7 cellular contexts compared by ENCODE assay signal in genomic region chr3:177139220-177139619, GRCh38. TPM values are rescaled to one million over a fixed set of nuclear protein-coding genes. Genes with fewer than 3 reads are reported as not detected.
DNase-seq lines count a peak whose midpoint lies in the region; ATAC-seq and TF ChIP-seq lines count a peak whose summit lies in the region.
"Not testable (repeated sequence)": the region's sequence is repeated elsewhere in the genome, so short reads cannot be mapped to it uniquely, and the experiment has no call there.

No MANE protein-coding gene starts in this region.

- not testable (repeated sequence) for H3K9me3 Mint-ChIP-seq in CD8-positive, alpha-beta T cell; T-helper 1 cell treated with Interleukin-12 subunit alpha and Interleukin-12 subunit beta and Interleukin-4 antibody, amounts not matched to agents 30 μg/mL and 1 μg/mL, for 36 hours; activated T-cell treated with anti-CD3 and anti-CD28 coated beads, Interleukin-2, amount 50 U/mL, for 72 hours; activated naive CD4-positive, alpha-beta T cell treated with anti-CD3 and anti-CD28 coated beads, Interleukin-2, amount 50 U/mL, for 24 hours; dendritic cell treated with granulocyte-macrophage colony-stimulating factor and Interleukin-4, amounts not matched to agents 40 ng/mL and 50 ng/mL, for 4 days

- not testable (repeated sequence) for H3K9me3 ChIP-seq in CD8-positive, alpha-beta T cell (ENCODE audit: low read length)

- not testable (repeated sequence) for H3K4me3 ChIP-seq in CD8-positive, alpha-beta T cell (ENCODE audit: low read depth, low read length)

- peaks cover 47% of the 10 kb centered on the region for H3K4me1 ChIP-seq in CD8-positive, alpha-beta T cell (ENCODE audit: insufficient read depth, low read length)

- not testable (repeated sequence) for H3K36me3 Mint-ChIP-seq in CD8-positive, alpha-beta T cell; activated T-cell treated with anti-CD3 and anti-CD28 coated beads, Interleukin-2, amount 50 U/mL, for 72 hours (ENCODE audit: insufficient read depth in 2 of 2); activated naive CD4-positive, alpha-beta T cell treated with anti-CD3 and anti-CD28 coated beads, Interleukin-2, amount 50 U/mL, for 24 hours
- peaks cover 28% of the 10 kb centered on the region for H3K36me3 Mint-ChIP-seq in T-helper 1 cell treated with Interleukin-12 subunit alpha and Interleukin-12 subunit beta and Interleukin-4 antibody, amounts not matched to agents 30 μg/mL and 1 μg/mL, for 36 hours (ENCODE audit: low read depth)
- H3K36me3 Mint-ChIP-seq in dendritic cell treated with granulocyte-macrophage colony-stimulating factor and Interleukin-4, amounts not matched to agents 40 ng/mL and 50 ng/mL, for 4 days (ENCODE audit: low read depth): peaks cover 34% of the 10 kb centered on the region

- H3K27me3 ChIP-seq in CD8-positive, alpha-beta T cell (ENCODE audit: insufficient read depth, low read length): not testable (repeated sequence)

- peak in 6 of 7 experiments; percentile 19 to 61 (median 37) for DNase-seq in CD8-positive, alpha-beta T cell
- peak; percentile 17 to 27 for DNase-seq in activated CD4-positive, alpha-beta T cell treated with anti-CD3 and anti-CD28 coated beads, Interleukin-2, amount 50 U/mL, for 4 hours
- DNase-seq in activated T-cell treated with anti-CD3 and anti-CD28 coated beads, Interleukin-2, amount 50 U/mL, for 72 hours: peak in 1 of 2 donors; percentile 18
- peak; percentile 52 for DNase-seq in posterior vena cava (ENCODE audit: low spot score)

- CTCF ChIA-PET in CD8-positive, alpha-beta T cell (lab: Charles Lee): not testable (repeated sequence)

- ATAC-seq in CD8-positive, alpha-beta T cell: peak; percentile 51
- not testable (repeated sequence) for ATAC-seq in activated T-cell treated with anti-CD3 and anti-CD28 coated beads, Interleukin-2, amount 50 U/mL, for 72 hours (replicated peaks in 1 of 2)

- intact Hi-C loops in CD8-positive, alpha-beta T cell (cut with DNase I, micrococcal nuclease); dendritic cell treated with granulocyte-macrophage colony-stimulating factor and Interleukin-4, amounts not matched to agents 40 ng/mL and 50 ng/mL, for 4 days (cut with micrococcal nuclease); posterior vena cava (cut with DNase I): not testable (repeated sequence)

- H3K27ac Mint-ChIP-seq in CD8-positive, alpha-beta T cell: peak overlapping the region; percentile 83
- peak overlapping the region; percentile 79 for H3K27ac Mint-ChIP-seq in T-helper 1 cell treated with Interleukin-12 subunit alpha and Interleukin-12 subunit beta and Interleukin-4 antibody, amounts not matched to agents 30 μg/mL and 1 μg/mL, for 36 hours
- H3K27ac Mint-ChIP-seq in activated T-cell treated with anti-CD3 and anti-CD28 coated beads, Interleukin-2, amount 50 U/mL, for 72 hours: peak overlapping the region; percentile 9
- peak overlapping the region; percentile 74 for H3K27ac Mint-ChIP-seq in activated naive CD4-positive, alpha-beta T cell treated with anti-CD3 and anti-CD28 coated beads, Interleukin-2, amount 50 U/mL, for 24 hours
- H3K27ac Mint-ChIP-seq in dendritic cell treated with granulocyte-macrophage colony-stimulating factor and Interleukin-4, amounts not matched to agents 40 ng/mL and 50 ng/mL, for 4 days: peak overlapping the region; percentile 58

- H3K27ac ChIP-seq in CD8-positive, alpha-beta T cell (ENCODE audit: low read depth, low read length): not testable (repeated sequence)

- not testable (repeated sequence) for H3K27me3 Mint-ChIP-seq in CD8-positive, alpha-beta T cell (ENCODE audit: low read depth); T-helper 1 cell treated with Interleukin-12 subunit alpha and Interleukin-12 subunit beta and Interleukin-4 antibody, amounts not matched to agents 30 μg/mL and 1 μg/mL, for 36 hours (ENCODE audit: low read depth); activated T-cell treated with anti-CD3 and anti-CD28 coated beads, Interleukin-2, amount 50 U/mL, for 72 hours (ENCODE audit: low read depth); activated naive CD4-positive, alpha-beta T cell treated with anti-CD3 and anti-CD28 coated beads, Interleukin-2, amount 50 U/mL, for 24 hours; dendritic cell treated with granulocyte-macrophage colony-stimulating factor and Interleukin-4, amounts not matched to agents 40 ng/mL and 50 ng/mL, for 4 days

- not testable (repeated sequence) for H3K36me3 ChIP-seq in CD8-positive, alpha-beta T cell (ENCODE audit: insufficient read depth, low read length)

- H3K4me3 Mint-ChIP-seq in CD8-positive, alpha-beta T cell: peak overlapping the region; percentile 58
- peak overlapping the region; percentile 33 for H3K4me3 Mint-ChIP-seq in T-helper 1 cell treated with Interleukin-12 subunit alpha and Interleukin-12 subunit beta and Interleukin-4 antibody, amounts not matched to agents 30 μg/mL and 1 μg/mL, for 36 hours
- peak overlapping the region; percentile 48 to 63 for H3K4me3 Mint-ChIP-seq in activated T-cell treated with anti-CD3 and anti-CD28 coated beads, Interleukin-2, amount 50 U/mL, for 72 hours
- peak overlapping the region; percentile 23 for H3K4me3 Mint-ChIP-seq in activated naive CD4-positive, alpha-beta T cell treated with anti-CD3 and anti-CD28 coated beads, Interleukin-2, amount 50 U/mL, for 24 hours
- not testable (repeated sequence) for H3K4me3 Mint-ChIP-seq in dendritic cell treated with granulocyte-macrophage colony-stimulating factor and Interleukin-4, amounts not matched to agents 40 ng/mL and 50 ng/mL, for 4 days

- TF ChIP-seq CTCF in CD8-positive, alpha-beta T cell (IDR thresholded peaks at IDR 0.05): not testable (repeated sequence)

- POLR2A ChIA-PET in CD8-positive, alpha-beta T cell (lab: Charles Lee): interaction anchor here (0.7 to 1.5 kb wide), 6 partner anchors 13 to 220 kb away, joined by 3 to 6 read pairs (median 4); no protein-coding TSS in a partner anchor

- H3K4me1 Mint-ChIP-seq in CD8-positive, alpha-beta T cell (ENCODE audit: low read depth): peaks cover 71% of the 10 kb centered on the region
- H3K4me1 Mint-ChIP-seq in T-helper 1 cell treated with Interleukin-12 subunit alpha and Interleukin-12 subunit beta and Interleukin-4 antibody, amounts not matched to agents 30 μg/mL and 1 μg/mL, for 36 hours (ENCODE audit: low read depth): peaks cover 57% of the 10 kb centered on the region
- H3K4me1 Mint-ChIP-seq in activated T-cell treated with anti-CD3 and anti-CD28 coated beads, Interleukin-2, amount 50 U/mL, for 72 hours (ENCODE audit: low read depth): peaks cover 83% of the 10 kb centered on the region
- H3K4me1 Mint-ChIP-seq in activated naive CD4-positive, alpha-beta T cell treated with anti-CD3 and anti-CD28 coated beads, Interleukin-2, amount 50 U/mL, for 24 hours: peaks cover 81% of the 10 kb centered on the region
- peaks cover 61% of the 10 kb centered on the region for H3K4me1 Mint-ChIP-seq in dendritic cell treated with granulocyte-macrophage colony-stimulating factor and Interleukin-4, amounts not matched to agents 40 ng/mL and 50 ng/mL, for 4 days (ENCODE audit: low read depth)

RNA-seq across cellular contexts. Expression of gene TBL1XR1, which starts 58.1 kb away (rescaled TPM):
- total RNA-seq in CD8-positive, alpha-beta T cell: 10 to 100 TPM; 64.8 to 68.4 TPM
- 100 to 1,000 TPM; 179 to 240 TPM for total RNA-seq in activated T-cell treated with anti-CD3 and anti-CD28 coated beads, Interleukin-2, amount 50 U/mL, for 72 hours
- 100 to 1,000 TPM; 126 to 146 TPM for total RNA-seq in posterior vena cava

Comparison
In these comparisons a context has a peak if more than half of its experiments do, and no peak if none do; other contexts are left out.
1. H3K27ac Mint-ChIP-seq: peak in every context shown above with its lines; median percentile 83 in CD8-positive, alpha-beta T cell; 79 in T-helper 1 cell treated with Interleukin-12 subunit alpha and Interleukin-12 subunit beta and Interleukin-4 antibody, amounts not matched to agents 30 μg/mL and 1 μg/mL, for 36 hours; 74 in activated naive CD4-positive, alpha-beta T cell treated with anti-CD3 and anti-CD28 coated beads, Interleukin-2, amount 50 U/mL, for 24 hours; 58 in dendritic cell treated with granulocyte-macrophage colony-stimulating factor and Interleukin-4, amounts not matched to agents 40 ng/mL and 50 ng/mL, for 4 days; 9 in activated T-cell treated with anti-CD3 and anti-CD28 coated beads, Interleukin-2, amount 50 U/mL, for 72 hours.